7 cellular contexts compared by ENCODE assay signal in genomic region chr3:128728521-128728920, GRCh38. TPM values are rescaled to one million over a fixed set of nuclear protein-coding genes. Genes with fewer than 3 reads are reported as not detected.
DNase-seq lines count a peak whose midpoint lies in the region; ATAC-seq and TF ChIP-seq lines count a peak whose summit lies in the region.
"Not testable (repeated sequence)": the region's sequence is repeated elsewhere in the genome, so short reads cannot be mapped to it uniquely, and the experiment has no call there.

No MANE protein-coding gene starts in this region.

- not testable (repeated sequence) for TF ChIP-seq POLR2A in HCT116 (IDR thresholded peaks at IDR 0.05; ENCODE audit: borderline replicate concordance, extremely low read depth, insufficient read depth, insufficient read length)

- not testable (repeated sequence) for TF ChIP-seq CTCF in HCT116 (IDR thresholded peaks at IDR 0.05 in 2 of 3, conservative IDR thresholded peaks at IDR 0.05 in 1 of 3; ENCODE audit: borderline replicate concordance in 1 of 3, insufficient read depth in 1 of 3, low read depth in 2 of 3, low read length in 2 of 3); coronary artery (IDR thresholded peaks at IDR 0.05); left ventricle myocardium inferior (IDR thresholded peaks at IDR 0.05; ENCODE audit: borderline replicate concordance); nephron progenitor cell (IDR thresholded peaks at IDR 0.05)

- H3K27me3 Mint-ChIP-seq in activated T-helper 17 cell treated with anti-CD3 and anti-CD28 coated beads, Interleukin-2, amount 50 U/mL, for 72 hours; nephron progenitor cell (ENCODE audit: low read depth, poor library complexity); stimulated activated memory B cell treated with anti-CD40 and anti-IgM and Interleukin-4, amounts not matched to agents 10 μg/mL and 1 μg/mL and 100 μg/mL, for 72 hours: not testable (repeated sequence)

- RAD21 ChIA-PET in HCT116 (lab: Charles Lee; ENCODE audit: low non-redundant PET in 1 of 2, low total read pairs in 2 of 2, uncharacterized antibody in 2 of 2, unreplicated experiment in 2 of 2), result not testable (repeated sequence)

- peaks cover 10 to 25% of the 10 kb centered on the region in 2 experiments for H3K4me1 ChIP-seq in HCT116 (ENCODE audit: control insufficient read depth in 1 of 2, insufficient read depth in 2 of 2, low read length in 2 of 2)
- H3K4me1 ChIP-seq in left ventricle myocardium inferior, result peaks cover 80% of the 10 kb centered on the region

- H3K27ac Mint-ChIP-seq in activated T-helper 17 cell treated with anti-CD3 and anti-CD28 coated beads, Interleukin-2, amount 50 U/mL, for 72 hours; nephron progenitor cell; stimulated activated memory B cell treated with anti-CD40 and anti-IgM and Interleukin-4, amounts not matched to agents 10 μg/mL and 1 μg/mL and 100 μg/mL, for 72 hours: not testable (repeated sequence)

- CTCF ChIA-PET in HCT116 (lab: Charles Lee), result not testable (repeated sequence)

- peaks cover 43% of the 10 kb centered on the region for H3K4me1 Mint-ChIP-seq in activated T-helper 17 cell treated with anti-CD3 and anti-CD28 coated beads, Interleukin-2, amount 50 U/mL, for 72 hours
- peaks cover 53% of the 10 kb centered on the region for H3K4me1 Mint-ChIP-seq in nephron progenitor cell
- H3K4me1 Mint-ChIP-seq in stimulated activated memory B cell treated with anti-CD40 and anti-IgM and Interleukin-4, amounts not matched to agents 10 μg/mL and 1 μg/mL and 100 μg/mL, for 72 hours, result peaks cover 82% of the 10 kb centered on the region

- peak overlapping the region; percentile 1; the same call in 1 of the 2 replicates for H3K4me2 ChIP-seq in HCT116 (ENCODE audit: low read length)

- not testable (repeated sequence) for H3K9me3 Mint-ChIP-seq in activated T-helper 17 cell treated with anti-CD3 and anti-CD28 coated beads, Interleukin-2, amount 50 U/mL, for 72 hours; nephron progenitor cell; stimulated activated memory B cell treated with anti-CD40 and anti-IgM and Interleukin-4, amounts not matched to agents 10 μg/mL and 1 μg/mL and 100 μg/mL, for 72 hours

- not testable (repeated sequence) for H3K27ac ChIP-seq in HCT116 (ENCODE audit: low read depth, low read length); coronary artery
- peak overlapping the region; percentile 23 for H3K27ac ChIP-seq in SK-N-MC
- peak overlapping the region; percentile 42 for H3K27ac ChIP-seq in left ventricle myocardium inferior (replicated peaks)

- not testable (repeated sequence) for TF ChIP-seq RAD21 in HCT116 (IDR thresholded peaks at IDR 0.05; ENCODE audit: low read depth)

- not testable (repeated sequence) for H3K36me3 ChIP-seq in HCT116 (ENCODE audit: control insufficient read depth in 1 of 2, insufficient read depth in 2 of 2, low read length in 2 of 2); left ventricle myocardium inferior
- peaks cover 35% of the 10 kb centered on the region for H3K36me3 ChIP-seq in SK-N-MC (ENCODE audit: insufficient read depth, low read length)

- POLR2A ChIA-PET in HCT116 (lab: Charles Lee), result not testable (repeated sequence)

- H2AFZ ChIP-seq in HCT116 (ENCODE audit: low read depth, low read length, poor library complexity, severe bottlenecking), result not testable (repeated sequence)

- not testable (repeated sequence) for H3K9me2 ChIP-seq in HCT116 (ENCODE audit: insufficient read depth)

- peaks cover 75% of the 10 kb centered on the region for H3K79me2 ChIP-seq in HCT116 (ENCODE audit: insufficient read depth, low read length)

- H3K36me3 Mint-ChIP-seq in activated T-helper 17 cell treated with anti-CD3 and anti-CD28 coated beads, Interleukin-2, amount 50 U/mL, for 72 hours (ENCODE audit: low read depth), result peaks cover 65% of the 10 kb centered on the region
- peaks cover 47% of the 10 kb centered on the region for H3K36me3 Mint-ChIP-seq in nephron progenitor cell (ENCODE audit: low read depth)
- H3K36me3 Mint-ChIP-seq in stimulated activated memory B cell treated with anti-CD40 and anti-IgM and Interleukin-4, amounts not matched to agents 10 μg/mL and 1 μg/mL and 100 μg/mL, for 72 hours, result not testable (repeated sequence)

- BruUV-seq in HCT116 (replicated peaks; lab: Mats Ljungman, UMichigan), result not testable (repeated sequence)

- not testable (repeated sequence) for H3K9me3 ChIP-seq in HCT116 (ENCODE audit: control insufficient read depth in 1 of 2, insufficient read depth in 1 of 2, low read depth in 1 of 2, low read length in 2 of 2); SK-N-MC (ENCODE audit: low read depth, low read length); left ventricle myocardium inferior (replicated peaks)

- not testable (repeated sequence) for ATAC-seq in HCT116; activated T-helper 17 cell treated with anti-CD3 and anti-CD28 coated beads, Interleukin-2, amount 50 U/mL, for 72 hours (replicated peaks); stimulated activated memory B cell treated with anti-CD40 and anti-IgM and Interleukin-4, amounts not matched to agents 10 μg/mL and 1 μg/mL and 100 μg/mL, for 72 hours

- DNase-seq in HCT116 (ENCODE audit: low read depth, low spot score); SK-N-MC (ENCODE audit: low read depth, low spot score); coronary artery (ENCODE audit: low spot score); left ventricle myocardium inferior; nephron progenitor cell: not testable (repeated sequence)

- H4K20me1 ChIP-seq in HCT116 (ENCODE audit: insufficient read depth), result peaks cover 38% of the 10 kb centered on the region

- H3K9ac ChIP-seq in HCT116 (ENCODE audit: low read length); SK-N-MC (ENCODE audit: insufficient read length): not testable (repeated sequence)

- intact Hi-C loops in HCT116 (cut with micrococcal nuclease), result loop anchor here (5.0 kb wide), 1 partner anchor 46 kb away; no protein-coding TSS in a partner anchor
- intact Hi-C loops in left ventricle myocardium inferior (cut with micrococcal nuclease), result not testable (repeated sequence)

- peak overlapping the region; percentile 86 for H3K4me3 Mint-ChIP-seq in activated T-helper 17 cell treated with anti-CD3 and anti-CD28 coated beads, Interleukin-2, amount 50 U/mL, for 72 hours
- H3K4me3 Mint-ChIP-seq in nephron progenitor cell, result peak overlapping the region; percentile 92
- H3K4me3 Mint-ChIP-seq in stimulated activated memory B cell treated with anti-CD40 and anti-IgM and Interleukin-4, amounts not matched to agents 10 μg/mL and 1 μg/mL and 100 μg/mL, for 72 hours, result peak overlapping the region; percentile 21

- H3K4me3 ChIP-seq in HCT116 (replicated peaks in 1 of 2; ENCODE audit: low read depth in 1 of 2, low read length in 2 of 2), result not testable (repeated sequence)
- H3K4me3 ChIP-seq in SK-N-MC (peak overlapping the region; percentile 90), coronary artery (peak overlapping the region; percentile 23), left ventricle myocardium inferior (peak overlapping the region; percentile 98)

- H3K27me3 ChIP-seq in HCT116 (ENCODE audit: insufficient read depth, low read length); left ventricle myocardium inferior (ENCODE audit: low read depth): not testable (repeated sequence)

RNA-seq across cellular contexts. Expression of gene RAB7A, which starts 2.5 kb away (rescaled TPM):
- 233 TPM for total RNA-seq in HCT116 (2021; ENCODE audit: unreplicated experiment)
- 124 and 126 TPM in 2 replicates for polyA plus RNA-seq in HCT116 (2012)
- 100 to 1,000 TPM; 217 to 228 TPM for total RNA-seq in activated T-helper 17 cell treated with anti-CD3 and anti-CD28 coated beads, Interleukin-2, amount 50 U/mL, for 72 hours
- 242 TPM for total RNA-seq in left ventricle myocardium inferior

Comparison
In these comparisons a context has a peak if more than half of its experiments do, and no peak if none do; other contexts are left out.
1. H3K4me3 Mint-ChIP-seq: peak in every context shown above with its lines; median percentile 92 in nephron progenitor cell; 86 in activated T-helper 17 cell treated with anti-CD3 and anti-CD28 coated beads, Interleukin-2, amount 50 U/mL, for 72 hours; 21 in stimulated activated memory B cell treated with anti-CD40 and anti-IgM and Interleukin-4, amounts not matched to agents 10 μg/mL and 1 μg/mL and 100 μg/mL, for 72 hours.